8 cellular contexts compared by ENCODE assay signal in genomic region chr7:148699024-148699771, GRCh38. TPM values are rescaled to one million over a fixed set of nuclear protein-coding genes. Genes with fewer than 3 reads are reported as not detected.
A peak's percentile ranks its signal among the peaks of the same experiment; 100 is the strongest.
DNase-seq lines count a peak whose midpoint lies in the region; ATAC-seq and TF ChIP-seq lines count a peak whose summit lies in the region.

No MANE protein-coding gene starts in this region.

- ATAC-seq in GM19467 (IDR thresholded peaks at IDR 0.05; ENCODE audit: unreplicated experiment) = peak; percentile 38
- peak; percentile 29 for ATAC-seq in HG03565 (IDR thresholded peaks at IDR 0.05; ENCODE audit: unreplicated experiment)

- peaks cover 58% of the 10 kb centered on the region for H3K4me1 Mint-ChIP-seq in brain

- TF ChIP-seq CTCF in brain (conservative IDR thresholded peaks at IDR 0.05) = no peak

- H3K4me3 Mint-ChIP-seq in brain = peak overlapping the region; percentile 80 to 91 (median 90)

- H3K27ac Mint-ChIP-seq in brain = peak overlapping the region; percentile 56 to 97 (median 90)

- DNase-seq in EH (ENCODE audit: low read depth) (peak; percentile 61), T-helper 22 cell (ENCODE audit: low read depth) (peak; percentile 12), iris pigment epithelial cell (ENCODE audit: low read depth) (peak; percentile 63), DMS153 (lab: John Stamatoyannopoulos, UW) (no peak)
- DNase-seq in stimulated activated CD4-positive, alpha-beta T cell treated with anti-CD3 and anti-CD28 coated beads, Interleukin-15, amount 100 ng/mL, for 24 hours = peak; percentile 76

- no peaks in the 10 kb centered on the region for H3K36me3 Mint-ChIP-seq in brain

- H3K27me3 Mint-ChIP-seq in brain = peaks cover 6% of the 10 kb centered on the region

- H3K9me3 Mint-ChIP-seq in brain = no peaks in the 10 kb centered on the region

RNA-seq across cellular contexts. Expression of gene CUL1, which starts 0.5 kb away (rescaled TPM):
- polyA plus RNA-seq in brain (ENCODE audit: insufficient read depth, low read depth, low replicate concordance) = 30.0 TPM
